Comparison of ENCODE assay signal across 11 cellular contexts in genomic region chr10:6737758-6738463, GRCh38.
DNase-seq lines count a peak whose midpoint lies in the region; ATAC-seq, FAIRE-seq and TF ChIP-seq lines count a peak whose summit lies in the region.
"Had no signal": no experiment of that assay in that cellular context is flagged by ENCODE, and none has a peak within 500 bp of the region (broad histone marks: within the 10 kb centered on the region; RNA-seq: fewer than 3 reads in every experiment).

No MANE protein-coding gene starts in this region.

- no peak for FAIRE-seq in GM19239 (lab: Jason Lieb, UNC)

- H3K4me1 ChIP-seq in mesodermal cell (ENCODE audit: control insufficient read depth, insufficient read depth, low read length, poor library complexity, severe bottlenecking), result peaks cover 9% of the 10 kb centered on the region

- ATAC-seq in HG02610 (IDR thresholded peaks at IDR 0.05; ENCODE audit: unreplicated experiment) (peak; percentile 70), HG03439 (IDR thresholded peaks at IDR 0.05; ENCODE audit: unreplicated experiment) (no peak)
- ATAC-seq: T-cell had no signal

- CTCF ChIA-PET in AG04449 (lab: Yijun Ruan, JAX), result interaction anchor here (1.0 to 2.2 kb wide), 3 partner anchors 11 to 16 kb away, joined by 3 to 9 read pairs (median 3); no protein-coding TSS in a partner anchor

- 59 to 67% methylated on average over 10 to 12 of the region's 14 CpGs for WGBS in mesodermal cell (ENCODE audit: insufficient coverage in 2 of 2), 2 experiments

- DNase-seq in AG04449 (ENCODE audit: low read depth, low spot score) (no peak), choroid plexus epithelial cell (ENCODE audit: low read depth) (peak; percentile 48), GM19239 (ENCODE audit: insufficient read length, low spot score) (no peak), NCI-H2081 (lab: John Stamatoyannopoulos, UW) (no peak)
- no peak for DNase-seq in activated T-cell treated with anti-CD3 and anti-CD28 coated beads, Interleukin-2, amount 50 U/mL, for 1 hour
- DNase-seq: NCI-H1436, sigmoid colon, T-cell had no signal

- POLR2A ChIA-PET in AG04449 (lab: Yijun Ruan, JAX), result no interaction called here

- no peak for TF ChIP-seq CTCF in AG04449 (IDR thresholded peaks at IDR 0.05; ENCODE audit: insufficient read depth, low read length, missing control alignments)
- TF ChIP-seq CTCF in choroid plexus epithelial cell (conservative IDR thresholded peaks at IDR 0.05; ENCODE audit: low read depth, low read length), result no peak

- no peaks in the 10 kb centered on the region for H3K9me3 ChIP-seq in mesodermal cell (ENCODE audit: control insufficient read depth, low read length)
- H3K9me3 ChIP-seq: sigmoid colon had no signal

- H3K4me3 ChIP-seq in AG04449 (ENCODE audit: low read depth, low read length), result peak overlapping the region; percentile 9; the same call in 1 of the 2 replicates
- no peak overlapping the region for H3K4me3 ChIP-seq in choroid plexus epithelial cell (ENCODE audit: low read depth, low read length)
- H3K4me3 ChIP-seq in mesodermal cell (ENCODE audit: extremely low read depth, insufficient read depth, low read length, poor library complexity, severe bottlenecking), result no peak overlapping the region
- H3K4me3 ChIP-seq: sigmoid colon had no signal

- peak overlapping the region; percentile 37 for H3K27ac ChIP-seq in mesodermal cell (ENCODE audit: low read depth, low read length, severe bottlenecking)

- H3K36me3 ChIP-seq in mesodermal cell (ENCODE audit: control insufficient read depth, insufficient read depth, low read length), result no peaks in the 10 kb centered on the region
- H3K36me3 ChIP-seq: sigmoid colon had no signal
